In genomic region chr19:45692187-45693111, GRCh38 we compare ENCODE assay signal across 8 cellular contexts. TPM values are rescaled to one million over a fixed set of nuclear protein-coding genes. Genes with fewer than 3 reads are reported as not detected.
A peak's percentile ranks its signal among the peaks of the same experiment; 100 is the strongest.
DNase-seq lines count a peak whose midpoint lies in the region; ATAC-seq, FAIRE-seq and TF ChIP-seq lines count a peak whose summit lies in the region.

Gene QPCTL, plus strand, starts transcription at chr19:45692666. Its CDS starts 38 bp downstream, at chr19:45692704.

- peak in 3 of 4 donors; percentile 13 to 79 (median 47) for TF ChIP-seq POLR2A in esophagus squamous epithelium (IDR thresholded peaks at IDR 0.05)

- peak in 1 of 6 experiments; percentile 10 for TF ChIP-seq CTCF in esophagus squamous epithelium (IDR thresholded peaks at IDR 0.05)

- H3K36me3 ChIP-seq in KOPT-K1 (ENCODE audit: insufficient read depth, low read length) = peaks cover 51% of the 10 kb centered on the region
- H3K36me3 ChIP-seq in esophagus squamous epithelium = peaks cover 7 to 43% (median 12%) of the 10 kb centered on the region in 3 donors

- H3K4me3 ChIP-seq in esophagus squamous epithelium = peak within 1 kb of the TSS; percentile 70 to 90 (median 80)

- peak; percentile 95 for FAIRE-seq in RCC 7860 (lab: Jason Lieb, UNC)

- ATAC-seq in GM21786 (IDR thresholded peaks at IDR 0.05; ENCODE audit: unreplicated experiment) = peak; percentile 87

- intact Hi-C loops in esophagus squamous epithelium (cut with DNase I) = no loop called here

- peaks cover 0 to 24% (median 9%) of the 10 kb centered on the region in 3 donors for H3K4me1 ChIP-seq in esophagus squamous epithelium

- H3K27ac ChIP-seq in KOPT-K1 (ENCODE audit: low read depth, low read length, poor library complexity, severe bottlenecking) = peak within 1 kb of the TSS; percentile 76
- peak within 1 kb of the TSS; percentile 83 to 97 (median 94) for H3K27ac ChIP-seq in esophagus squamous epithelium

- H3K27me3 ChIP-seq in esophagus squamous epithelium = no peaks in the 10 kb centered on the region

- no peaks in the 10 kb centered on the region for H3K9me3 ChIP-seq in KOPT-K1 (ENCODE audit: insufficient read depth, low read length, poor library complexity, severe bottlenecking)
- no peaks in the 10 kb centered on the region for H3K9me3 ChIP-seq in esophagus squamous epithelium

- WGBS in esophagus squamous epithelium, 2 donors = 0% methylated on average over 20 to 37 of the region's 70 CpGs

- DNase-seq in DMS79 (lab: John Stamatoyannopoulos, UW) (peak; percentile 100), RCC 7860 (ENCODE audit: low spot score) (peak; percentile 97), activated T-helper 1 cell treated with Interleukin-2 at 50 U/mL for 16 hours (ENCODE audit: low read depth) (peak; percentile 93), esophagus squamous epithelium (lab: John Stamatoyannopoulos, UW) (peak; percentile 98), myocyte (ENCODE audit: low read depth) (peak; percentile 100)
- DNase-seq in stimulated activated CD8-positive, alpha-beta memory T cell treated with anti-CD3 and anti-CD28 coated beads, Interleukin-7, amount 100 ng/mL, for 48 hours (ENCODE audit: extremely low read depth in 1 of 2, low read depth in 1 of 2) = peak; percentile 93 to 99

RNA-seq across cellular contexts. Expression of gene QPCTL, which starts in this region (rescaled TPM):
- 1 to 10 TPM; 3.3 to 6.9 (median 5.5) TPM for total RNA-seq in esophagus squamous epithelium
- total RNA-seq in myocyte = 11.2 and 16.6 TPM in 2 replicates
- polyA plus RNA-seq in myocyte (2012) = 14.2 TPM

Comparison
In these comparisons a context has a peak if more than half of its experiments do, and no peak if none do; other contexts are left out.
1. Peak in every context shown above with its lines: DNase-seq, ATAC-seq, H3K4me3 ChIP-seq and H3K27ac ChIP-seq.